ENCODE assay signal across 15 cellular contexts in the genomic region with DNA sequence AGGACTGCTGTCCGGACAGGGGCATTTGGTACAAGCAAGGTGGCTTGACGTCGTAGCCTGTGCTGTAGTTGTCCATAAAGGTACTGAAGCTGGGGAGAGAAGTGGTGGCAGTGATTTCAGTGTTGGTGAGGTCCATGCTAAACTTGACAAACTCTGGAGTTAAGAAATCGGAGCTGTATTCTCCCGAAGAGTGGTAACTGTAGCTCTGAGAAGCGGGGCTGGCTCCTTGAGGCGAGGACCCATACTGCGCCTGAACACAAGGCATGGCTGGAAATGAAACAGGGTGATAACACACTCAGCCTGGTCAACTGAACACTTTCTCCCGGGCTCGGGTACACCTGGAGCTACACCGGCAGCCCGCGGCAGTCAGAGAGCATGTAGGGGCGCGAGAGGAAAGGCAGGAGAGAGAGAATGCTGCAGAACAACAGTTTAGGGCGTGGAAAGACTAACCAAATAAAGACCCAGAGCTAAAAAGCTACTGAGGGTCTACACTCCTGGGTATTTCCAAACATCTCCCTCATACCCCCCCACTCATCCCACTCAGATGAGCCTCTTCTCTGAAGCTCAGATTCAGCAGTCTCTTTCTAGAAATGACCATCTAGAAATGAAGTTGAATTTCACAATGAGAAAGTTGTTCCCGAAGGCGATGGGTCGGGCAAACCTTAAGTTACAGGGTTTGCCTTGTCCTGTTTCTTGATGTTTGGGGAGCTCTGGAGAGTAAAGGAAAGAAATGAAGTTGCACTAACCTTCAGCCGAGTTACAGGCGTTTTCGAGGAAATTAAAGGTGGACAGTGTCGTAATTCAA. TPM values are rescaled to one million over a fixed set of nuclear protein-coding genes. Genes with fewer than 3 reads are reported as not detected.
DNase-seq lines count a peak whose midpoint lies in the region; ATAC-seq and TF ChIP-seq lines count a peak whose summit lies in the region.
"Had no signal": no experiment of that assay in that cellular context is flagged by ENCODE, and none has a peak within 500 bp of the region (broad histone marks: within the 10 kb centered on the region; RNA-seq: fewer than 3 reads in every experiment).

No MANE protein-coding gene starts in this region.

- H3K27me3 ChIP-seq in endodermal cell (ENCODE audit: control insufficient read depth, insufficient read depth, low read length, poor library complexity, severe bottlenecking), result peaks cover 56% of the 10 kb centered on the region

- peak overlapping the region; percentile 90 for H3K4me3 Mint-ChIP-seq in T-helper 1 cell treated with Interleukin-12 subunit alpha and Interleukin-12 subunit beta and Interleukin-4 antibody, amounts not matched to agents 30 μg/mL and 1 μg/mL, for 36 hours
- H3K4me3 Mint-ChIP-seq in IgD-negative memory B cell (peak overlapping the region; percentile 55 to 99 (median 76)), endodermal cell (no peak overlapping the region)

- no peaks in the 10 kb centered on the region for H3K4me1 ChIP-seq in endodermal cell (ENCODE audit: control insufficient read depth, insufficient read depth, low read length)

- DNase-seq in T-helper 1 cell (no peak), fibroblast of pulmonary artery (ENCODE audit: low read depth) (peak; percentile 22), retina (peak; percentile 50), endodermal cell (no peak), EL (no peak)
- DNase-seq: KBM-7, kidney glomerular epithelial cell, NCI-H1417 treated with DMSO at 0.1 percent for 48 hours, OCI-M1, WERI-Rb-1 had no signal

- TF ChIP-seq CTCF in fibroblast of pulmonary artery (IDR thresholded peaks at IDR 0.05; ENCODE audit: low read length, missing control alignments) (no peak), endodermal cell (conservative IDR thresholded peaks at IDR 0.05) (no peak)

- no peak overlapping the region for H3K27ac Mint-ChIP-seq in T-helper 1 cell treated with Interleukin-12 subunit alpha and Interleukin-12 subunit beta and Interleukin-4 antibody, amounts not matched to agents 30 μg/mL and 1 μg/mL, for 36 hours
- H3K27ac Mint-ChIP-seq in IgD-negative memory B cell (peak overlapping the region; percentile 39 to 100 (median 100)), endodermal cell (no peak overlapping the region)

- peaks cover 37% of the 10 kb centered on the region for H3K4me1 Mint-ChIP-seq in T-helper 1 cell treated with Interleukin-12 subunit alpha and Interleukin-12 subunit beta and Interleukin-4 antibody, amounts not matched to agents 30 μg/mL and 1 μg/mL, for 36 hours (ENCODE audit: low read depth)
- peaks cover 17 to 37% (median 21%) of the 10 kb centered on the region in 3 donors for H3K4me1 Mint-ChIP-seq in IgD-negative memory B cell
- H3K4me1 Mint-ChIP-seq in endodermal cell, result peaks cover 16% of the 10 kb centered on the region

- H3K9ac ChIP-seq in endodermal cell (ENCODE audit: extremely low read depth, low read length, poor library complexity, severe bottlenecking), result no peak overlapping the region
- H3K9ac ChIP-seq: SK-N-SH had no signal

- H3K9me3 Mint-ChIP-seq in T-helper 1 cell treated with Interleukin-12 subunit alpha and Interleukin-12 subunit beta and Interleukin-4 antibody, amounts not matched to agents 30 μg/mL and 1 μg/mL, for 36 hours, result no peaks in the 10 kb centered on the region
- H3K9me3 Mint-ChIP-seq in IgD-negative memory B cell, result peaks cover 0 to 4% (median 0%) of the 10 kb centered on the region in 3 donors
- H3K9me3 Mint-ChIP-seq in endodermal cell, result no peaks in the 10 kb centered on the region

- peaks cover 40% of the 10 kb centered on the region for H3K27me3 Mint-ChIP-seq in T-helper 1 cell treated with Interleukin-12 subunit alpha and Interleukin-12 subunit beta and Interleukin-4 antibody, amounts not matched to agents 30 μg/mL and 1 μg/mL, for 36 hours (ENCODE audit: low read depth)
- peaks cover 57% of the 10 kb centered on the region for H3K27me3 Mint-ChIP-seq in IgD-negative memory B cell
- H3K27me3 Mint-ChIP-seq in endodermal cell (ENCODE audit: insufficient read depth), result peaks cover 73% of the 10 kb centered on the region

- ATAC-seq in GM21515 (IDR thresholded peaks at IDR 0.05; ENCODE audit: unreplicated experiment), result no peak

- peaks cover 28% of the 10 kb centered on the region for H3K36me3 Mint-ChIP-seq in T-helper 1 cell treated with Interleukin-12 subunit alpha and Interleukin-12 subunit beta and Interleukin-4 antibody, amounts not matched to agents 30 μg/mL and 1 μg/mL, for 36 hours (ENCODE audit: low read depth)
- H3K36me3 Mint-ChIP-seq in IgD-negative memory B cell, result peaks cover 11% of the 10 kb centered on the region
- H3K36me3 Mint-ChIP-seq in endodermal cell (ENCODE audit: low read depth), result no peaks in the 10 kb centered on the region

- H3K36me3 ChIP-seq in endodermal cell (ENCODE audit: control insufficient read depth, insufficient read depth, low read length), result no peaks in the 10 kb centered on the region
- H3K36me3 ChIP-seq: WERI-Rb-1 had no signal

- WGBS in endodermal cell (ENCODE audit: insufficient coverage in 1 of 2, insufficient read length in 1 of 2), 2 experiments, result 92 to 95% methylated on average over 17 to 23 of the region's 23 CpGs

- H3K4me3 ChIP-seq in fibroblast of pulmonary artery (replicated peaks; ENCODE audit: low read depth, low read length), result no peak overlapping the region
- H3K4me3 ChIP-seq in endodermal cell (ENCODE audit: low read length), result no peak overlapping the region

- H3K9me3 ChIP-seq in endodermal cell (ENCODE audit: control insufficient read depth, low read length), result no peaks in the 10 kb centered on the region
- H3K9me3 ChIP-seq: SK-N-SH had no signal

- H3K27ac ChIP-seq in endodermal cell (ENCODE audit: low read depth, low read length), result no peak overlapping the region
- H3K27ac ChIP-seq: 22Rv1, WERI-Rb-1 had no signal

RNA-seq across cellular contexts. Expression of gene NR4A2, which starts 2.4 kb away (rescaled TPM):
- 22.7 TPM for polyA plus RNA-seq in IgD-negative memory B cell
- 1 to 10 TPM; 1.2 to 1.6 TPM for total RNA-seq in endodermal cell
- polyA plus RNA-seq in endodermal cell (2013, experiment 1 of 2), result 2.3 TPM
- polyA plus RNA-seq in endodermal cell (2013, experiment 2 of 2), result 1.5 TPM

Comparison
In these comparisons a context has a peak if more than half of its experiments do, and no peak if none do; other contexts are left out.
1. H3K27ac Mint-ChIP-seq: peak in IgD-negative memory B cell (3 of 3); none in T-helper 1 cell treated with Interleukin-12 subunit alpha and Interleukin-12 subunit beta and Interleukin-4 antibody, amounts not matched to agents 30 μg/mL and 1 μg/mL, for 36 hours (single experiment) and endodermal cell (single experiment).
2. DNase-seq: peak in fibroblast of pulmonary artery (single experiment) and retina (single experiment); none in T-helper 1 cell (0 of 5), endodermal cell (single experiment) and EL (single experiment).